1 cellular context compared by ENCODE assay signal in the genomic region with DNA sequence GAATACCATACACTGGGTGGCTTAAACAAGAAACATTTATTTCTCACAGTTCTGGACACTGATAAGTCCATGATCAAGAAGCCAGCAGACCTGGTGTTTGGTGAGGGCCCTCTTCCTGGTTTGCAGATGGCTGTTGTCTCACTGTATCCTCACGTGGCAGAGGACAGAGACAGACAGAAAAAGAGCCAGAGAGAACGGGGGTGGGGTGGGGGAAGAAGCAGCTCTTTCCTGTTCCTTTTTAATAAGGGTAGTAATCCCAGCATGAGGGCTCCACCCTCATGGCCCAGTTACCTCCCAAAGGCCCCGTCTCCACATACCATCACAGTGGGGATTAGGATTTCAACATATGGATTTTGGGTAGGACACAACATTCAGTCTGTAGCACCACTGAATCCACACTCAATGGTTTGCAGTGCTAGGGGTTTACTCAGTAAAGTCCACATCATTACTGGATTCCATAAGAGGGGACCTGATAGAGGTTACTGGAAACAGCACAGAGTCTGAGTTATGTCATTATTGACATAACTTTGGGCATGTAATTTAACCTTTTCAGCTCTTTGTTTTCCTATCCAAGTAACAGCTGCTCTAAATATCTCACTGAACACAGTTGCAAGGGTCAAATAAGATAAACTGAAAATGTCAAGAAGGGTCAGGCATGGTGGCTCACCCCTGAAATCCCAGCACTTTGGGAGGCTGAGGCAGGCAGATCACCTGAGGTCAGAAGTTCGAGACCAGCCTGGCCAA.
TF ChIP-seq lines count a peak whose summit lies in the region.

No MANE protein-coding gene starts in this region.

TF ChIP-seq in HepG2, 621 proteins besides CTCF, POLR2A, EP300 and RAD21 (continued from another document and continues in another):
- TF ChIP-seq, protein P1, sequence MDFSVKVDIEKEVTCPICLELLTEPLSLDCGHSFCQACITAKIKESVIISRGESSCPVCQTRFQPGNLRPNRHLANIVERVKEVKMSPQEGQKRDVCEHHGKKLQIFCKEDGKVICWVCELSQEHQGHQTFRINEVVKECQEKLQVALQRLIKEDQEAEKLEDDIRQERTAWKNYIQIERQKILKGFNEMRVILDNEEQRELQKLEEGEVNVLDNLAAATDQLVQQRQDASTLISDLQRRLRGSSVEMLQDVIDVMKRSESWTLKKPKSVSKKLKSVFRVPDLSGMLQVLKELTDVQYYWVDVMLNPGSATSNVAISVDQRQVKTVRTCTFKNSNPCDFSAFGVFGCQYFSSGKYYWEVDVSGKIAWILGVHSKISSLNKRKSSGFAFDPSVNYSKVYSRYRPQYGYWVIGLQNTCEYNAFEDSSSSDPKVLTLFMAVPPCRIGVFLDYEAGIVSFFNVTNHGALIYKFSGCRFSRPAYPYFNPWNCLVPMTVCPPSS (IDR thresholded peaks at IDR 0.05): no peak
- TF ChIP-seq, protein P2, sequence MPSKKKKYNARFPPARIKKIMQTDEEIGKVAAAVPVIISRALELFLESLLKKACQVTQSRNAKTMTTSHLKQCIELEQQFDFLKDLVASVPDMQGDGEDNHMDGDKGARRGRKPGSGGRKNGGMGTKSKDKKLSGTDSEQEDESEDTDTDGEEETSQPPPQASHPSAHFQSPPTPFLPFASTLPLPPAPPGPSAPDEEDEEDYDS (CRISPR knock-in tag; IDR thresholded peaks at IDR 0.05): no peak
- TF ChIP-seq, protein P3, sequence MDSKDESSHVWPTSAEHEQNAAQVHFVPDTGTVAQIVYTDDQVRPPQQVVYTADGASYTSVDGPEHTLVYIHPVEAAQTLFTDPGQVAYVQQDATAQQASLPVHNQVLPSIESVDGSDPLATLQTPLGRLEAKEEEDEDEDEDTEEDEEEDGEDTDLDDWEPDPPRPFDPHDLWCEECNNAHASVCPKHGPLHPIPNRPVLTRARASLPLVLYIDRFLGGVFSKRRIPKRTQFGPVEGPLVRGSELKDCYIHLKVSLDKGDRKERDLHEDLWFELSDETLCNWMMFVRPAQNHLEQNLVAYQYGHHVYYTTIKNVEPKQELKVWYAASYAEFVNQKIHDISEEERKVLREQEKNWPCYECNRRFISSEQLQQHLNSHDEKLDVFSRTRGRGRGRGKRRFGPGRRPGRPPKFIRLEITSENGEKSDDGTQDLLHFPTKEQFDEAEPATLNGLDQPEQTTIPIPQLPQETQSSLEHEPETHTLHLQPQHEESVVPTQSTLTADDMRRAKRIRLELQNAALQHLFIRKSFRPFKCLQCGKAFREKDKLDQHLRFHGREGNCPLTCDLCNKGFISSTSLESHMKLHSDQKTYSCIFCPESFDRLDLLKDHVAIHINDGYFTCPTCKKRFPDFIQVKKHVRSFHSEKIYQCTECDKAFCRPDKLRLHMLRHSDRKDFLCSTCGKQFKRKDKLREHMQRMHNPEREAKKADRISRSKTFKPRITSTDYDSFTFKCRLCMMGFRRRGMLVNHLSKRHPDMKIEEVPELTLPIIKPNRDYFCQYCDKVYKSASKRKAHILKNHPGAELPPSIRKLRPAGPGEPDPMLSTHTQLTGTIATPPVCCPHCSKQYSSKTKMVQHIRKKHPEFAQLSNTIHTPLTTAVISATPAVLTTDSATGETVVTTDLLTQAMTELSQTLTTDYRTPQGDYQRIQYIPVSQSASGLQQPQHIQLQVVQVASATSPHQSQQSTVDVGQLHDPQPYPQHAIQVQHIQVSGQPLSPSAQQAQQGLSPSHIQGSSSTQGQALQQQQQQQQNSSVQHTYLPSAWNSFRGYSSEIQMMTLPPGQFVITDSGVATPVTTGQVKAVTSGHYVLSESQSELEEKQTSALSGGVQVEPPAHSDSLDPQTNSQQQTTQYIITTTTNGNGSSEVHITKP (CRISPR knock-in tag; IDR thresholded peaks at IDR 0.05; ENCODE audit: low read depth): peak; percentile 81; the same call in 1 of the 2 replicates
- peak; percentile 99 for TF ChIP-seq ZMYM2 (CRISPR knock-in tag; IDR thresholded peaks at IDR 0.05)
- TF ChIP-seq, protein P4, sequence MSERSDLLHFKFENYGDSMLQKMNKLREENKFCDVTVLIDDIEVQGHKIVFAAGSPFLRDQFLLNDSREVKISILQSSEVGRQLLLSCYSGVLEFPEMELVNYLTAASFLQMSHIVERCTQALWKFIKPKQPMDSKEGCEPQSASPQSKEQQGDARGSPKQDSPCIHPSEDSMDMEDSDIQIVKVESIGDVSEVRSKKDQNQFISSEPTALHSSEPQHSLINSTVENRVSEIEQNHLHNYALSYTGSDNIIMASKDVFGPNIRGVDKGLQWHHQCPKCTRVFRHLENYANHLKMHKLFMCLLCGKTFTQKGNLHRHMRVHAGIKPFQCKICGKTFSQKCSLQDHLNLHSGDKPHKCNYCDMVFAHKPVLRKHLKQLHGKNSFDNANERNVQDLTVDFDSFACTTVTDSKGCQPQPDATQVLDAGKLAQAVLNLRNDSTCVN (CRISPR knock-in tag; IDR thresholded peaks at IDR 0.05; ENCODE audit: borderline replicate concordance): no peak
- TF ChIP-seq, protein P5, sequence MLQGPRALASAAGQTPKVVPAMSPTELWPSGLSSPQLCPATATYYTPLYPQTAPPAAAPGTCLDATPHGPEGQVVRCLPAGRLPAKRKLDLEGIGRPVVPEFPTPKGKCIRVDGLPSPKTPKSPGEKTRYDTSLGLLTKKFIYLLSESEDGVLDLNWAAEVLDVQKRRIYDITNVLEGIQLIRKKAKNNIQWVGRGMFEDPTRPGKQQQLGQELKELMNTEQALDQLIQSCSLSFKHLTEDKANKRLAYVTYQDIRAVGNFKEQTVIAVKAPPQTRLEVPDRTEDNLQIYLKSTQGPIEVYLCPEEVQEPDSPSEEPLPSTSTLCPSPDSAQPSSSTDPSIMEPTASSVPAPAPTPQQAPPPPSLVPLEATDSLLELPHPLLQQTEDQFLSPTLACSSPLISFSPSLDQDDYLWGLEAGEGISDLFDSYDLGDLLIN (CRISPR knock-in tag; IDR thresholded peaks at IDR 0.05; ENCODE audit: borderline replicate concordance): no peak
- no peak for TF ChIP-seq MATR3 (CRISPR knock-in tag; IDR thresholded peaks at IDR 0.05)
- no peak for TF ChIP-seq NFKB2 (CRISPR knock-in tag; IDR thresholded peaks at IDR 0.05; ENCODE audit: borderline replicate concordance)
- TF ChIP-seq, protein P6, sequence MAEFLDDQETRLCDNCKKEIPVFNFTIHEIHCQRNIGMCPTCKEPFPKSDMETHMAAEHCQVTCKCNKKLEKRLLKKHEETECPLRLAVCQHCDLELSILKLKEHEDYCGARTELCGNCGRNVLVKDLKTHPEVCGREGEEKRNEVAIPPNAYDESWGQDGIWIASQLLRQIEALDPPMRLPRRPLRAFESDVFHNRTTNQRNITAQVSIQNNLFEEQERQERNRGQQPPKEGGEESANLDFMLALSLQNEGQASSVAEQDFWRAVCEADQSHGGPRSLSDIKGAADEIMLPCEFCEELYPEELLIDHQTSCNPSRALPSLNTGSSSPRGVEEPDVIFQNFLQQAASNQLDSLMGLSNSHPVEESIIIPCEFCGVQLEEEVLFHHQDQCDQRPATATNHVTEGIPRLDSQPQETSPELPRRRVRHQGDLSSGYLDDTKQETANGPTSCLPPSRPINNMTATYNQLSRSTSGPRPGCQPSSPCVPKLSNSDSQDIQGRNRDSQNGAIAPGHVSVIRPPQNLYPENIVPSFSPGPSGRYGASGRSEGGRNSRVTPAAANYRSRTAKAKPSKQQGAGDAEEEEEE (CRISPR knock-in tag; IDR thresholded peaks at IDR 0.05; ENCODE audit: borderline replicate concordance): no peak
- peak; percentile 54; the same call in 1 of the 2 replicates for TF ChIP-seq DMAP1 (CRISPR knock-in tag; IDR thresholded peaks at IDR 0.05)
- TF ChIP-seq, protein P7, sequence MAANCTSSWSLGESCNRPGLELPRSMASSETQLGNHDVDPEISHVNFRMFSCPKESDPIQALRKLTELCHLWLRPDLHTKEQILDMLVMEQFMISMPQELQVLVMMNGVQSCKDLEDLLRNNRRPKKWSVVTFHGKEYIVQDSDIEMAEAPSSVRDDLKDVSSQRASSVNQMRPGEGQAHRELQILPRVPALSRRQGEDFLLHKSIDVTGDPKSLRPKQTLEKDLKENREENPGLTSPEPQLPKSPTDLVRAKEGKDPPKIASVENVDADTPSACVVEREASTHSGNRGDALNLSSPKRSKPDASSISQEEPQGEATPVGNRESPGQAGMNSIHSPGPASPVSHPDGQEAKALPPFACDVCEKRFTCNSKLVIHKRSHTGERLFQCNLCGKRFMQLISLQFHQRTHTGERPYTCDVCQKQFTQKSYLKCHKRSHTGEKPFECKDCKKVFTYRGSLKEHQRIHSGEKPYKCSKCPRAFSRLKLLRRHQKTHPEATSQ (CRISPR knock-in tag; IDR thresholded peaks at IDR 0.05; ENCODE audit: borderline replicate concordance): no peak; the same call in 1 of the 2 replicates
- TF ChIP-seq, protein P8, sequence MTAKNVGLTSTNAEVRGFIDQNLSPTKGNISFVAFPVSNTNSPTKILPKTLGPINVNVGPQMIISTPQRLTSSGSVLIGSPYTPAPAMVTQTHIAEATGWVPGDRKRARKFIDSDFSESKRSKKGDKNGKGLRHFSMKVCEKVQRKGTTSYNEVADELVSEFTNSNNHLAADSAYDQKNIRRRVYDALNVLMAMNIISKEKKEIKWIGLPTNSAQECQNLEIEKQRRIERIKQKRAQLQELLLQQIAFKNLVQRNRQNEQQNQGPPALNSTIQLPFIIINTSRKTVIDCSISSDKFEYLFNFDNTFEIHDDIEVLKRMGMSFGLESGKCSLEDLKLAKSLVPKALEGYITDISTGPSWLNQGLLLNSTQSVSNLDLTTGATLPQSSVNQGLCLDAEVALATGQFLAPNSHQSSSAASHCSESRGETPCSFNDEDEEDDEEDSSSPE (CRISPR knock-in tag; IDR thresholded peaks at IDR 0.05): no peak
- TF ChIP-seq ZNF326 (CRISPR knock-in tag; IDR thresholded peaks at IDR 0.05; ENCODE audit: borderline replicate concordance): no peak
- TF ChIP-seq ZNF24 (IDR thresholded peaks at IDR 0.05): no peak
- no peak for TF ChIP-seq GABPA (IDR thresholded peaks at IDR 0.05; ENCODE audit: low read depth, low read length)
- no peak for TF ChIP-seq GABPA (CRISPR knock-in tag; IDR thresholded peaks at IDR 0.05; ENCODE audit: low read depth)
- TF ChIP-seq ZNF678 (CRISPR knock-in tag; IDR thresholded peaks at IDR 0.05): no peak
- no peak for TF ChIP-seq SETDB1 (CRISPR knock-in tag; IDR thresholded peaks at IDR 0.05; ENCODE audit: borderline replicate concordance)
- no peak for TF ChIP-seq ZNF761 (CRISPR knock-in tag; conservative IDR thresholded peaks at IDR 0.05)
- TF ChIP-seq ZNF570 (CRISPR knock-in tag; IDR thresholded peaks at IDR 0.05; ENCODE audit: borderline replicate concordance): no peak
- TF ChIP-seq SSRP1 (CRISPR knock-in tag; IDR thresholded peaks at IDR 0.05): no peak
- TF ChIP-seq, protein P9, sequence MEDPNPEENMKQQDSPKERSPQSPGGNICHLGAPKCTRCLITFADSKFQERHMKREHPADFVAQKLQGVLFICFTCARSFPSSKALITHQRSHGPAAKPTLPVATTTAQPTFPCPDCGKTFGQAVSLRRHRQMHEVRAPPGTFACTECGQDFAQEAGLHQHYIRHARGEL (CRISPR knock-in tag; IDR thresholded peaks at IDR 0.05): no peak
- TF ChIP-seq ZNF430 (CRISPR knock-in tag; IDR thresholded peaks at IDR 0.05): no peak
- no peak for TF ChIP-seq ZNF484 (CRISPR knock-in tag; IDR thresholded peaks at IDR 0.05; ENCODE audit: borderline replicate concordance, low read depth)
- no peak for TF ChIP-seq ZNF180 (CRISPR knock-in tag; IDR thresholded peaks at IDR 0.05; ENCODE audit: borderline replicate concordance, low read depth)
- TF ChIP-seq ZNF577 (CRISPR knock-in tag; IDR thresholded peaks at IDR 0.05; ENCODE audit: borderline replicate concordance, low read depth): no peak
- TF ChIP-seq, protein P10, sequence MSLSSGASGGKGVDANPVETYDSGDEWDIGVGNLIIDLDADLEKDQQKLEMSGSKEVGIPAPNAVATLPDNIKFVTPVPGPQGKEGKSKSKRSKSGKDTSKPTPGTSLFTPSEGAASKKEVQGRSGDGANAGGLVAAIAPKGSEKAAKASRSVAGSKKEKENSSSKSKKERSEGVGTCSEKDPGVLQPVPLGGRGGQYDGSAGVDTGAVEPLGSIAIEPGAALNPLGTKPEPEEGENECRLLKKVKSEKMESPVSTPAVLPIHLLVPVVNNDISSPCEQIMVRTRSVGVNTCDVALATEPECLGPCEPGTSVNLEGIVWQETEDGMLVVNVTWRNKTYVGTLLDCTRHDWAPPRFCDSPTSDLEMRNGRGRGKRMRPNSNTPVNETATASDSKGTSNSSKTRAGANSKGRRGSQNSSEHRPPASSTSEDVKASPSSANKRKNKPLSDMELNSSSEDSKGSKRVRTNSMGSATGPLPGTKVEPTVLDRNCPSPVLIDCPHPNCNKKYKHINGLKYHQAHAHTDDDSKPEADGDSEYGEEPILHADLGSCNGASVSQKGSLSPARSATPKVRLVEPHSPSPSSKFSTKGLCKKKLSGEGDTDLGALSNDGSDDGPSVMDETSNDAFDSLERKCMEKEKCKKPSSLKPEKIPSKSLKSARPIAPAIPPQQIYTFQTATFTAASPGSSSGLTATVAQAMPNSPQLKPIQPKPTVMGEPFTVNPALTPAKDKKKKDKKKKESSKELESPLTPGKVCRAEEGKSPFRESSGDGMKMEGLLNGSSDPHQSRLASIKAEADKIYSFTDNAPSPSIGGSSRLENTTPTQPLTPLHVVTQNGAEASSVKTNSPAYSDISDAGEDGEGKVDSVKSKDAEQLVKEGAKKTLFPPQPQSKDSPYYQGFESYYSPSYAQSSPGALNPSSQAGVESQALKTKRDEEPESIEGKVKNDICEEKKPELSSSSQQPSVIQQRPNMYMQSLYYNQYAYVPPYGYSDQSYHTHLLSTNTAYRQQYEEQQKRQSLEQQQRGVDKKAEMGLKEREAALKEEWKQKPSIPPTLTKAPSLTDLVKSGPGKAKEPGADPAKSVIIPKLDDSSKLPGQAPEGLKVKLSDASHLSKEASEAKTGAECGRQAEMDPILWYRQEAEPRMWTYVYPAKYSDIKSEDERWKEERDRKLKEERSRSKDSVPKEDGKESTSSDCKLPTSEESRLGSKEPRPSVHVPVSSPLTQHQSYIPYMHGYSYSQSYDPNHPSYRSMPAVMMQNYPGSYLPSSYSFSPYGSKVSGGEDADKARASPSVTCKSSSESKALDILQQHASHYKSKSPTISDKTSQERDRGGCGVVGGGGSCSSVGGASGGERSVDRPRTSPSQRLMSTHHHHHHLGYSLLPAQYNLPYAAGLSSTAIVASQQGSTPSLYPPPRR (CRISPR knock-in tag; IDR thresholded peaks at IDR 0.05; ENCODE audit: borderline replicate concordance): peak; percentile 82
- TF ChIP-seq, protein P11, sequence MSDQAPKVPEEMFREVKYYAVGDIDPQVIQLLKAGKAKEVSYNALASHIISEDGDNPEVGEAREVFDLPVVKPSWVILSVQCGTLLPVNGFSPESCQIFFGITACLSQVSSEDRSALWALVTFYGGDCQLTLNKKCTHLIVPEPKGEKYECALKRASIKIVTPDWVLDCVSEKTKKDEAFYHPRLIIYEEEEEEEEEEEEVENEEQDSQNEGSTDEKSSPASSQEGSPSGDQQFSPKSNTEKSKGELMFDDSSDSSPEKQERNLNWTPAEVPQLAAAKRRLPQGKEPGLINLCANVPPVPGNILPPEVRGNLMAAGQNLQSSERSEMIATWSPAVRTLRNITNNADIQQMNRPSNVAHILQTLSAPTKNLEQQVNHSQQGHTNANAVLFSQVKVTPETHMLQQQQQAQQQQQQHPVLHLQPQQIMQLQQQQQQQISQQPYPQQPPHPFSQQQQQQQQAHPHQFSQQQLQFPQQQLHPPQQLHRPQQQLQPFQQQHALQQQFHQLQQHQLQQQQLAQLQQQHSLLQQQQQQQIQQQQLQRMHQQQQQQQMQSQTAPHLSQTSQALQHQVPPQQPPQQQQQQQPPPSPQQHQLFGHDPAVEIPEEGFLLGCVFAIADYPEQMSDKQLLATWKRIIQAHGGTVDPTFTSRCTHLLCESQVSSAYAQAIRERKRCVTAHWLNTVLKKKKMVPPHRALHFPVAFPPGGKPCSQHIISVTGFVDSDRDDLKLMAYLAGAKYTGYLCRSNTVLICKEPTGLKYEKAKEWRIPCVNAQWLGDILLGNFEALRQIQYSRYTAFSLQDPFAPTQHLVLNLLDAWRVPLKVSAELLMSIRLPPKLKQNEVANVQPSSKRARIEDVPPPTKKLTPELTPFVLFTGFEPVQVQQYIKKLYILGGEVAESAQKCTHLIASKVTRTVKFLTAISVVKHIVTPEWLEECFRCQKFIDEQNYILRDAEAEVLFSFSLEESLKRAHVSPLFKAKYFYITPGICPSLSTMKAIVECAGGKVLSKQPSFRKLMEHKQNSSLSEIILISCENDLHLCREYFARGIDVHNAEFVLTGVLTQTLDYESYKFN (CRISPR knock-in tag; conservative IDR thresholded peaks at IDR 0.05): peak; percentile 83
- no peak for TF ChIP-seq ZNF780A (CRISPR knock-in tag; IDR thresholded peaks at IDR 0.05)
- TF ChIP-seq TAF1 (CRISPR knock-in tag; IDR thresholded peaks at IDR 0.05): no peak
- no peak for TF ChIP-seq RBM22 (optimal IDR thresholded peaks at IDR 0.05; ENCODE audit: low read length)
